8 cellular contexts compared by ENCODE assay signal in genomic region chr15:45635191-45635638, GRCh38. TPM values are rescaled to one million over a fixed set of nuclear protein-coding genes. Genes with fewer than 3 reads are reported as not detected.
DNase-seq lines count a peak whose midpoint lies in the region; ATAC-seq and TF ChIP-seq lines count a peak whose summit lies in the region.

No MANE protein-coding gene starts in this region.

- H3K27me3 Mint-ChIP-seq in type B pancreatic cell, result peaks cover 41% of the 10 kb centered on the region

- TF ChIP-seq CTCF in type B pancreatic cell (conservative IDR thresholded peaks at IDR 0.05), result peak; percentile 65

- H3K79me1 ChIP-seq in trophoblast cell (ENCODE audit: low read length), result no peaks in the 10 kb centered on the region

- peak overlapping the region; percentile 56 for H3K27ac Mint-ChIP-seq in type B pancreatic cell

- H3K36me3 Mint-ChIP-seq in type B pancreatic cell, result no peaks in the 10 kb centered on the region

- H4K12ac ChIP-seq in trophoblast cell (ENCODE audit: low read depth, low read length), result no peak overlapping the region

- H3K36me3 ChIP-seq in NT2/D1 (ENCODE audit: insufficient read depth, insufficient read length, low read length) (no peaks in the 10 kb centered on the region), trophoblast cell (ENCODE audit: control insufficient read depth in 1 of 2, insufficient read depth in 2 of 2, low read length in 2 of 2) (no peaks in the 10 kb centered on the region)

- H3K27me3 ChIP-seq in NT2/D1 (ENCODE audit: insufficient read depth, insufficient read length) (peaks cover 33% of the 10 kb centered on the region), trophoblast cell (ENCODE audit: insufficient read depth, low read length) (peaks cover 15% of the 10 kb centered on the region)

- no peak overlapping the region for H2BK120ac ChIP-seq in trophoblast cell (ENCODE audit: insufficient read depth, low read length, poor library complexity)

- H3K23ac ChIP-seq in trophoblast cell (ENCODE audit: low read length), result no peak overlapping the region

- H3K4me2 ChIP-seq in trophoblast cell (ENCODE audit: low read length), result peak overlapping the region; percentile 78

- H2AFZ ChIP-seq in trophoblast cell (ENCODE audit: insufficient read depth, low read length, poor library complexity), result peak overlapping the region; percentile 52

- H3K9ac ChIP-seq in NT2/D1 (ENCODE audit: insufficient read length, low read depth) (peak overlapping the region; percentile 64), trophoblast cell (ENCODE audit: low read length) (no peak overlapping the region)

- no peaks in the 10 kb centered on the region for H3K9me3 ChIP-seq in NT2/D1 (ENCODE audit: insufficient read depth, low read length)
- no peaks in the 10 kb centered on the region for H3K9me3 ChIP-seq in trophoblast cell (ENCODE audit: insufficient read depth, low read depth, low read length)

- no peak overlapping the region for H2BK5ac ChIP-seq in trophoblast cell (ENCODE audit: low read depth, low read length, poor library complexity)

- H2BK12ac ChIP-seq in trophoblast cell (ENCODE audit: low read length), result no peak overlapping the region

- H3K27ac ChIP-seq in trophoblast cell (ENCODE audit: low read depth, low read length), result no peak overlapping the region

- H3K4ac ChIP-seq in trophoblast cell (ENCODE audit: low read depth, low read length), result no peak overlapping the region

- peaks cover 15% of the 10 kb centered on the region for H3K4me1 Mint-ChIP-seq in type B pancreatic cell (ENCODE audit: unreplicated experiment)

- H3K18ac ChIP-seq in trophoblast cell (ENCODE audit: low read length), result no peak overlapping the region

- H3K4me3 Mint-ChIP-seq in type B pancreatic cell, result peak overlapping the region; percentile 89

- peak; percentile 20 for ATAC-seq in GM18519 (IDR thresholded peaks at IDR 0.05; ENCODE audit: low FRiP score, unreplicated experiment)
- ATAC-seq in HG02840 (IDR thresholded peaks at IDR 0.05; ENCODE audit: low FRiP score, unreplicated experiment), result peak; percentile 49
- ATAC-seq in Right ventricle myocardium inferior, result peak; percentile 60

- no CpG with 5 or more reads among the region's 29 CpGs for WGBS in trophoblast cell (ENCODE audit: extremely low coverage, insufficient coverage, insufficient read length)

- H3K4me3 ChIP-seq in NT2/D1 (ENCODE audit: insufficient read length, low read depth) (peak overlapping the region; percentile 51), trophoblast cell (ENCODE audit: low read depth, low read length) (peak overlapping the region; percentile 55)

- no peak overlapping the region for H4K8ac ChIP-seq in trophoblast cell (ENCODE audit: low read depth, low read length)

- H3K4me1 ChIP-seq in NT2/D1 (ENCODE audit: insufficient read depth, insufficient read length), result no peaks in the 10 kb centered on the region
- H3K4me1 ChIP-seq in trophoblast cell (ENCODE audit: control insufficient read depth in 1 of 2, insufficient read depth in 2 of 2, low read length in 2 of 2), result peaks cover 7 to 11% of the 10 kb centered on the region in 2 experiments

- H3K79me2 ChIP-seq in trophoblast cell (ENCODE audit: control insufficient read depth, insufficient read depth, low read length, poor library complexity), result no peaks in the 10 kb centered on the region

- H3K14ac ChIP-seq in trophoblast cell (ENCODE audit: low read length), result no peak overlapping the region

- H2AK5ac ChIP-seq in trophoblast cell (ENCODE audit: low read length), result no peak overlapping the region

- DNase-seq in NT2/D1 (ENCODE audit: low read depth, low spot score) (no peak), activated gamma-delta T cell (lab: John Stamatoyannopoulos, UW) (peak; percentile 34), Right ventricle myocardium inferior (ENCODE audit: missing footprints) (peak; percentile 88), trophoblast cell (no peak), type B pancreatic cell (ENCODE audit: extremely low spot score, unreplicated experiment) (no peak), NCI-H2107 (lab: John Stamatoyannopoulos, UW) (no peak)

- intact Hi-C loops in Right ventricle myocardium inferior (cut with DNase I), result no loop called here

- no peaks in the 10 kb centered on the region for H3K9me3 Mint-ChIP-seq in type B pancreatic cell

- no peak overlapping the region for H4K91ac ChIP-seq in trophoblast cell (ENCODE audit: low read depth, low read length)

RNA-seq across cellular contexts. Expression of gene SQOR, which starts 0.4 kb away (rescaled TPM):
- total RNA-seq in Right ventricle myocardium inferior (21.5 TPM), type B pancreatic cell (ENCODE audit: low replicate concordance) (6.7 and 9.2 TPM in 2 replicates)
- polyA plus RNA-seq in trophoblast cell (2013), result 0.29 and 0.30 TPM in 2 replicates

RNA-seq across cellular contexts. Expression of gene BLOC1S6, which starts 48.0 kb away (rescaled TPM):
- total RNA-seq in Right ventricle myocardium inferior (25.0 TPM), type B pancreatic cell (ENCODE audit: low replicate concordance) (30.9 and 46.7 TPM in 2 replicates)
- 17.4 and 17.8 TPM in 2 replicates for polyA plus RNA-seq in trophoblast cell (2013)

Comparison
In these comparisons a context has a peak if more than half of its experiments do, and no peak if none do; other contexts are left out.
1. DNase-seq: peak in activated gamma-delta T cell (single experiment) and Right ventricle myocardium inferior (single experiment); none in NT2/D1 (single experiment), trophoblast cell (0 of 2), type B pancreatic cell (single experiment) and NCI-H2107 (single experiment).
2. Peak in every context shown above with its lines, with median percentiles within 50 percentile points of each other: ATAC-seq.